26 cellular contexts compared by ENCODE assay signal in genomic region chr11:8973121-8973520, GRCh38. TPM values are rescaled to one million over a fixed set of nuclear protein-coding genes. Genes with fewer than 3 reads are reported as not detected.
"Had no signal": no experiment of that assay in that cellular context is flagged by ENCODE, and none has a peak within 500 bp of the region (broad histone marks: within the 10 kb centered on the region; RNA-seq: fewer than 3 reads in every experiment).

No MANE protein-coding gene starts in this region.

- H3K4me1 ChIP-seq: Peyer's patch, SJCRH30 had no signal

- FAIRE-seq: HepG2 had no signal

- DNase-seq: IMR-90, NCI-H1092 treated with DMSO at 0.1 percent for 48 hours, NCI-H1436, NCI-H187, NCI-H2029, NCI-H2081 treated with DMSO at 0.1 percent for 48 hours, NCI-H2171, NCI-H226, NCI-H446, NCI-H510A, NCI-H524 treated with DMSO at 0.1 percent for 48 hours, NCI-H69, NCI-H774, PC-9, Peyer's patch, SHP77 treated with DMSO at 0.1 percent for 48 hours, SJCRH30, T-helper 1 cell, T-helper 17 cell had no signal

- H2AFZ ChIP-seq: PC-9 had no signal

- H3K4me3 ChIP-seq: PC-9, Peyer's patch, SJCRH30 had no signal

- H3K9me3 ChIP-seq: Peyer's patch, SJCRH30 had no signal

- H3K27me3 ChIP-seq: Peyer's patch, SJCRH30 had no signal

- ATAC-seq: HepG2, Right ventricle myocardium inferior, SK-N-SH treated with all-trans-retinoic acid at 6 μM for 48 hours, T-helper 17 cell had no signal

- H3K27ac ChIP-seq: PC-9, Peyer's patch, SJCRH30 had no signal

- H3K4me2 ChIP-seq: PC-9 had no signal

- H3K36me3 ChIP-seq: Peyer's patch, SJCRH30 had no signal

RNA-seq across cellular contexts. Expression of gene ASCL3, which starts 30.3 kb away (rescaled TPM):
- total RNA-seq: HepG2, HT1080, IMR-90, LHCN-M2, MCF 10A, PC-9, Peyer's patch, Right ventricle myocardium inferior, RPMI7951, SJCRH30, T-helper 17 cell had no signal
- polyA plus RNA-seq: HepG2, IMR-90 had no signal

RNA-seq across cellular contexts. Expression of gene C11orf16, which starts 40.4 kb away (rescaled TPM):
- total RNA-seq: HepG2, HT1080, IMR-90, LHCN-M2, MCF 10A, PC-9, Peyer's patch, Right ventricle myocardium inferior, RPMI7951, SJCRH30, T-helper 17 cell had no signal
- polyA plus RNA-seq: HepG2, IMR-90 had no signal
